In the genomic region with DNA sequence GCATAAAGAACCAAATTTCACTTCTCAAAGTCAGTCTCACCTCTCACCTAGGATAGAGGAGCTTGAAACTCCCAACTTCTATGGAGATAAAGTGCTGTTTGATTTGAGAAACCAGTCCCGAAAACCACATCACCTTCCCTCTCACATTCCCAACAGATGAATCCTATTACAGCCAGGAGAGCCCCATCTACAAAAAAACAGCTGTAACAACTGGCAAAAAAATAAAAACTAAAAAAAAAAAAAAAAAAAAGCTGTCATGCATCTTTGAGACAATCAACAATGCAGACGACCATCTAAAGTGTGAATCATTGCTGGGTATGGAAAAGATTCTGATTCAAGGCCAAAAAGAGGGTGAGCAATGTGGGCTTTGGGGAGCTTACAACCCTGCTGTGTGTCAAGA, we compare ENCODE assay signal across 15 cellular contexts. TPM values are rescaled to one million over a fixed set of nuclear protein-coding genes. Genes with fewer than 3 reads are reported as not detected.
DNase-seq lines count a peak whose midpoint lies in the region; ATAC-seq and TF ChIP-seq lines count a peak whose summit lies in the region.
"Had no signal": no experiment of that assay in that cellular context is flagged by ENCODE, and none has a peak within 500 bp of the region (broad histone marks: within the 10 kb centered on the region; RNA-seq: fewer than 3 reads in every experiment).

No MANE protein-coding gene starts in this region.

- no peaks in the 10 kb centered on the region for H3K9me3 ChIP-seq in body of pancreas
- H3K9me3 ChIP-seq in stomach = no peaks in the 10 kb centered on the region
- no peaks in the 10 kb centered on the region for H3K9me3 ChIP-seq in left lung
- H3K9me3 ChIP-seq: BLaER1 treated with 17β-estradiol and CSF1 and Interleukin-3, amounts not matched to agents 10 nM and 100 nM had no signal

- TF ChIP-seq POLR2A in body of pancreas (IDR thresholded peaks at IDR 0.05) (no peak), stomach (IDR thresholded peaks at IDR 0.05) (no peak)

- no peak for TF ChIP-seq EP300 in stomach (IDR thresholded peaks at IDR 0.05)

- H3K27ac ChIP-seq in body of pancreas (peak overlapping the region in 3 of 4 donors; percentile 4 to 54 (median 49)), stomach (peak overlapping the region in 4 of 5 donors; percentile 42 to 68 (median 48)), left lung (no peak overlapping the region)
- H3K27ac ChIP-seq: BLaER1 treated with 17β-estradiol and CSF1 and Interleukin-3, amounts not matched to agents 10 nM and 100 nM had no signal

- WGBS in body of pancreas, 2 donors = 44% methylated on average over 2 of the region's 2 CpGs
- WGBS in stomach, 5 donors = 66 to 73% (median 66%) methylated on average over 2 of the region's 2 CpGs

- no peak for TF ChIP-seq CTCF in body of pancreas (IDR thresholded peaks at IDR 0.05)
- no peak for TF ChIP-seq CTCF in stomach (IDR thresholded peaks at IDR 0.05)
- no peak for TF ChIP-seq CTCF in left lung (IDR thresholded peaks at IDR 0.05)

- DNase-seq in Daoy (ENCODE audit: low read depth) (peak; percentile 13), LHCN-M2 (ENCODE audit: low read depth) (peak; percentile 78), body of pancreas (peak in 1 of 4 donors; percentile 0), stomach (peak; percentile 0), NCI-H2029 (lab: John Stamatoyannopoulos, UW) (no peak), left lung (no peak)
- DNase-seq in activated effector memory CD4-positive, alpha-beta T cell treated with anti-CD3 and anti-CD28 coated beads, Interleukin-2, amount 50 U/mL, for 16 hours = no peak
- DNase-seq: 8988T; CD8-positive, alpha-beta T cell; COR-L47; DMS 273 treated with DMSO at 0.1 percent for 48 hours; DMS53; DND-41; H9 had no signal

- ATAC-seq in body of pancreas (no peak), left lung (no peak)
- ATAC-seq: CD8-positive, alpha-beta T cell had no signal

- no peaks in the 10 kb centered on the region for H3K36me3 ChIP-seq in body of pancreas (replicated peaks in 1 of 2; ENCODE audit: insufficient read depth in 1 of 2, low read depth in 2 of 2)
- no peaks in the 10 kb centered on the region for H3K36me3 ChIP-seq in stomach
- no peaks in the 10 kb centered on the region for H3K36me3 ChIP-seq in left lung
- H3K36me3 ChIP-seq: BLaER1 treated with 17β-estradiol and CSF1 and Interleukin-3, amounts not matched to agents 10 nM and 100 nM had no signal

- H3K4me1 ChIP-seq in body of pancreas (peaks cover 83% of the 10 kb centered on the region), stomach (peaks cover 0 to 5% (median 4%) of the 10 kb centered on the region in 4 donors), left lung (no peaks in the 10 kb centered on the region)

- intact Hi-C loops in body of pancreas (cut with DNase I) = no loop called here
- intact Hi-C loops in stomach (cut with DNase I; ENCODE audit: low total_unique reads) = no loop called here
- intact Hi-C loops in left lung (cut with DNase I) = no loop called here

- H3K4me3 ChIP-seq in body of pancreas (no peak overlapping the region), stomach (no peak overlapping the region), left lung (no peak overlapping the region)
- H3K4me3 ChIP-seq: BLaER1 treated with 17β-estradiol and CSF1 and Interleukin-3, amounts not matched to agents 10 nM and 100 nM had no signal

- H3K27me3 ChIP-seq in body of pancreas = no peaks in the 10 kb centered on the region
- H3K27me3 ChIP-seq in stomach = no peaks in the 10 kb centered on the region
- no peaks in the 10 kb centered on the region for H3K27me3 ChIP-seq in left lung
- H3K27me3 ChIP-seq: BLaER1 treated with 17β-estradiol and CSF1 and Interleukin-3, amounts not matched to agents 10 nM and 100 nM had no signal

RNA-seq across cellular contexts. Expression of gene HOMER2, which starts 23.8 kb away (rescaled TPM):
- 7.9 and 11.1 TPM in 2 replicates for total RNA-seq in Daoy (2014; rRNA removed; shearing (Covaris generic))
- total RNA-seq in LHCN-M2 (2014; rRNA removed) = 23.7 and 30.7 TPM in 2 replicates
- polyA plus RNA-seq in LHCN-M2 (2012) = 9.3 TPM
- total RNA-seq in body of pancreas = 100 to 1,000 TPM; 331 to 469 TPM
- 100 to 1,000 TPM in 1 of 5 donors, 10 to 100 TPM in 3, 1 to 10 TPM in 1; 2.9 to 144 (median 85.8) TPM for total RNA-seq in stomach
- 10 to 100 TPM; 35.7 to 77.1 (median 63.8) TPM for polyA plus RNA-seq in stomach
- 10 to 100 TPM; 17.3 to 18.8 TPM for total RNA-seq in left lung

RNA-seq across cellular contexts. Expression of gene RAMAC, which starts 57.3 kb away (rescaled TPM):
- total RNA-seq in Daoy (2014; rRNA removed; shearing (Covaris generic)) = 63.6 and 77.4 TPM in 2 replicates
- total RNA-seq in LHCN-M2 (2014; rRNA removed) = 22.3 and 28.6 TPM in 2 replicates
- 24.2 TPM for polyA plus RNA-seq in LHCN-M2 (2012)
- total RNA-seq in body of pancreas = 10 to 100 TPM in 1 of 2 donors, 1 to 10 TPM in 1; 9.1 to 12.2 TPM
- total RNA-seq in stomach = 10 to 100 TPM in 3 of 5 donors, 1 to 10 TPM in 2; 1.2 to 84.0 (median 20.1) TPM
- 10 to 100 TPM; 19.7 to 37.0 (median 27.7) TPM for polyA plus RNA-seq in stomach
- total RNA-seq in left lung = 10 to 100 TPM; 17.2 to 19.2 TPM

Comparison
In these comparisons a context has a peak if more than half of its experiments do, and no peak if none do; other contexts are left out.
1. DNase-seq: peak in Daoy (single experiment), LHCN-M2 (single experiment) and stomach (single experiment); none in activated effector memory CD4-positive, alpha-beta T cell treated with anti-CD3 and anti-CD28 coated beads, Interleukin-2, amount 50 U/mL, for 16 hours (single experiment), NCI-H2029 (single experiment) and left lung (0 of 2).
2. H3K27ac ChIP-seq: peak in body of pancreas (3 of 4) and stomach (4 of 5); none in left lung (0 of 2).